Comparison of ENCODE assay signal across 3 cellular contexts in the genomic region with DNA sequence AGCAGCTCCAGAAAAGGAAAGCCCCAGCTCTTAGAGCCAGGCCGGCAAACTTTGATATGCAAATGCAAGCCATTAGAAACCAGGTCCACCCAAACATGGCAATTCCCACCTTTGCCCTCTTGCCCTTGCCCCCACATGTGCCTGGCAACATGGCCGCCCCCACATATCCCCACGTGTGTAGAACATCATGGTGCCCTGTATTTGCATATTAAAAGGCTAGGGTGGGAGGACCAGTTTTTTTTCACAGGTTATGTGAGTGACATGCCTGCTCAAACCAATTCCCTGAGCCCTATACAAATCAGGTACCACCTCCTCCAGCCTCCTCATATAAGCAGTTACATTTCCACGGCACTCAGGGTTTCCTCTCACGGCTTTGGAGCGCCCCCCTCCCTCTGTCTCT.
A peak's percentile ranks its signal among the peaks of the same experiment; 100 is the strongest.
TF ChIP-seq lines count a peak whose summit lies in the region.

No MANE protein-coding gene starts in this region.

TF ChIP-seq in Ishikawa, 13 proteins besides CTCF, POLR2A, EP300 and RAD21:
- TF ChIP-seq TEAD4 (IDR thresholded peaks at IDR 0.05) (no peak), CEBPB (IDR thresholded peaks at IDR 0.05) (no peak), TAF1 (IDR thresholded peaks at IDR 0.05; ENCODE audit: low read depth) (no peak), ZBTB7A (IDR thresholded peaks at IDR 0.05; ENCODE audit: low read depth) (no peak), REST (IDR thresholded peaks at IDR 0.05; ENCODE audit: low read depth) (no peak), NFIC (IDR thresholded peaks at IDR 0.05) (no peak), FOXM1 (IDR thresholded peaks at IDR 0.05; ENCODE audit: borderline replicate concordance, low read depth) (no peak), YY1 (IDR thresholded peaks at IDR 0.05; ENCODE audit: low read depth) (0 out of 2 replicates have a peak, but pooled peaks have one; percentile 53), TCF12 (IDR thresholded peaks at IDR 0.05; ENCODE audit: low read depth) (no peak)
- TF ChIP-seq, protein P1, sequence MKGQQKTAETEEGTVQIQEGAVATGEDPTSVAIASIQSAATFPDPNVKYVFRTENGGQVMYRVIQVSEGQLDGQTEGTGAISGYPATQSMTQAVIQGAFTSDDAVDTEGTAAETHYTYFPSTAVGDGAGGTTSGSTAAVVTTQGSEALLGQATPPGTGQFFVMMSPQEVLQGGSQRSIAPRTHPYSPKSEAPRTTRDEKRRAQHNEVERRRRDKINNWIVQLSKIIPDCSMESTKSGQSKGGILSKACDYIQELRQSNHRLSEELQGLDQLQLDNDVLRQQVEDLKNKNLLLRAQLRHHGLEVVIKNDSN (IDR thresholded peaks at IDR 0.05): no peak
- TF ChIP-seq, protein P2, sequence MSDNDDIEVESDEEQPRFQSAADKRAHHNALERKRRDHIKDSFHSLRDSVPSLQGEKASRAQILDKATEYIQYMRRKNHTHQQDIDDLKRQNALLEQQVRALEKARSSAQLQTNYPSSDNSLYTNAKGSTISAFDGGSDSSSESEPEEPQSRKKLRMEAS (IDR thresholded peaks at IDR 0.05): 0 out of 2 replicates have a peak, but pooled peaks have one; percentile 22

TF ChIP-seq in GM12878, 131 proteins besides CTCF, POLR2A, EP300 and RAD21:
- TF ChIP-seq PKNOX1 (IDR thresholded peaks at IDR 0.05) (peak; percentile 85), ZBTB40 (IDR thresholded peaks at IDR 0.05; ENCODE audit: borderline replicate concordance) (no peak), MYC (IDR thresholded peaks at IDR 0.05; ENCODE audit: insufficient read depth, insufficient read length, insufficient replicate concordance, low read length, severe bottlenecking) (no peak), MEF2A (IDR thresholded peaks at IDR 0.05; ENCODE audit: insufficient read depth, low read depth, low read length) (no peak), NRF1 (conservative IDR thresholded peaks at IDR 0.05; ENCODE audit: low read depth, low read length) (no peak), NR2C1 (IDR thresholded peaks at IDR 0.05) (peak; percentile 64), YY1 (IDR thresholded peaks at IDR 0.05; ENCODE audit: low read depth, low read length) (0 out of 2 replicates have a peak, but pooled peaks have one; percentile 37), BHLHE40 (IDR thresholded peaks at IDR 0.05; ENCODE audit: borderline replicate concordance in 1 of 2, low read depth in 2 of 2, low read length in 1 of 2) (peak in 1 of 2 experiments; percentile 17; a peak in 1 of 4 replicates), WRNIP1 (IDR thresholded peaks at IDR 0.05; ENCODE audit: borderline replicate concordance, low read depth, low read length) (no peak), STAT1 (conservative IDR thresholded peaks at IDR 0.05) (no peak), ZSCAN29 (IDR thresholded peaks at IDR 0.05) (no peak)

TF ChIP-seq in SK-N-SH treated with all-trans-retinoic acid at 6 μM for 48 hours, 23 proteins besides CTCF, POLR2A, EP300 and RAD21:
- no peak for TF ChIP-seq RARB (CRISPR knock-in tag; IDR thresholded peaks at IDR 0.05)
- no peak for TF ChIP-seq ZC3H10 (CRISPR knock-in tag; IDR thresholded peaks at IDR 0.05)
